9 cellular contexts compared by ENCODE assay signal in the genomic region with DNA sequence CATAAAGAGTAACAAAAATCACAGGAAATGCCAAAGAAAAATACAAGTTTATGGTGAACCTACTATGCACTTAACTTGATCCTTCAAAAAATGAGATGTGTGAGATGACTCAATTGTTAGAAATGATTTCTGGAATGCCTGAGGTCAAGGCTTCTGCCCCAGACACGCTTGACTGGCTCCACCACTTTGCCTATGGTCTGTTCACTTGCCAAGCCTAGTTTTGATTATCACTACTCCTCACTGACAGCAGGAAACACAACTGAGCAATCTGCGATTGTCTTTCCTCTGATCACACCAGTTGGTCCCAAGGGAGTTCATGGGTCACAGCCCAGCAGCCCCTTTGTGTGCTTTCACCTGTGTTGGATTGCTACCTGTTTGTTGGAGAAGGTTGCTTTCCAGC. TPM values are rescaled to one million over a fixed set of nuclear protein-coding genes. Genes with fewer than 3 reads are reported as not detected.
DNase-seq lines count a peak whose midpoint lies in the region; ATAC-seq and TF ChIP-seq lines count a peak whose summit lies in the region.
"Had no signal": no experiment of that assay in that cellular context is flagged by ENCODE, and none has a peak within 500 bp of the region (broad histone marks: within the 10 kb centered on the region; RNA-seq: fewer than 3 reads in every experiment).

No MANE protein-coding gene starts in this region.

- no peak overlapping the region for H3K4me3 Mint-ChIP-seq in T-helper 2 cell treated with Interferon-gamma antibody and Interleukin-4, amounts not matched to agents 5 μg/mL and 100 μg/mL, for 36 hours
- H3K4me3 Mint-ChIP-seq: activated naive CD8-positive, alpha-beta T cell treated with anti-CD3 and anti-CD28 coated beads, Interleukin-2, amount 10 ng/mL, durations not matched to agents 7 days and 5 days had no signal

- H3K36me3 ChIP-seq in BE2C, result no peaks in the 10 kb centered on the region

- H3K9me3 ChIP-seq in BE2C, result no peaks in the 10 kb centered on the region

- no peaks in the 10 kb centered on the region for H3K27me3 ChIP-seq in BE2C

- H3K36me3 Mint-ChIP-seq in T-helper 2 cell treated with Interferon-gamma antibody and Interleukin-4, amounts not matched to agents 5 μg/mL and 100 μg/mL, for 36 hours (ENCODE audit: low read depth), result no peaks in the 10 kb centered on the region
- H3K36me3 Mint-ChIP-seq: activated naive CD8-positive, alpha-beta T cell treated with anti-CD3 and anti-CD28 coated beads, Interleukin-2, amount 10 ng/mL, durations not matched to agents 7 days and 5 days had no signal

- H3K4me1 ChIP-seq in BE2C, result no peaks in the 10 kb centered on the region

- no peak overlapping the region for H3K4me3 ChIP-seq in BE2C (ENCODE audit: low read depth, low read length)
- H3K4me3 ChIP-seq in choroid plexus epithelial cell (ENCODE audit: low read depth, low read length), result no peak overlapping the region

- ATAC-seq in HG03469 (IDR thresholded peaks at IDR 0.05; ENCODE audit: unreplicated experiment) (peak; percentile 99), left lobe of liver (no peak)

- peak; percentile 12 for DNase-seq in BE2C
- DNase-seq in GM20000 (ENCODE audit: low spot score), result peak; percentile 61
- DNase-seq in choroid plexus epithelial cell (ENCODE audit: low read depth), result peak; percentile 79
- no peak for DNase-seq in Ammon's horn (ENCODE audit: low spot score)
- no peak for DNase-seq in DMS79 (lab: John Stamatoyannopoulos, UW)
- no peak for DNase-seq in T-helper 2 cell treated with Interferon-gamma antibody and Interleukin-4, amounts not matched to agents 5 μg/mL and 100 μg/mL, for 36 hours (ENCODE audit: low spot score)
- no peak for DNase-seq in left lobe of liver (ENCODE audit: low spot score)
- DNase-seq: activated naive CD8-positive, alpha-beta T cell treated with anti-CD3 and anti-CD28 coated beads, Interleukin-2, amount 10 ng/mL, durations not matched to agents 7 days and 5 days had no signal

- TF ChIP-seq CTCF in BE2C (IDR thresholded peaks at IDR 0.05; ENCODE audit: low read depth, low read length), result no peak
- TF ChIP-seq CTCF in GM20000 (IDR thresholded peaks at IDR 0.05; ENCODE audit: extremely low read depth, missing control alignments), result no peak
- TF ChIP-seq CTCF in choroid plexus epithelial cell (conservative IDR thresholded peaks at IDR 0.05; ENCODE audit: low read depth, low read length), result no peak

- H3K27ac Mint-ChIP-seq in T-helper 2 cell treated with Interferon-gamma antibody and Interleukin-4, amounts not matched to agents 5 μg/mL and 100 μg/mL, for 36 hours, result no peak overlapping the region
- H3K27ac Mint-ChIP-seq: activated naive CD8-positive, alpha-beta T cell treated with anti-CD3 and anti-CD28 coated beads, Interleukin-2, amount 10 ng/mL, durations not matched to agents 7 days and 5 days had no signal

- H3K27me3 Mint-ChIP-seq in T-helper 2 cell treated with Interferon-gamma antibody and Interleukin-4, amounts not matched to agents 5 μg/mL and 100 μg/mL, for 36 hours (ENCODE audit: low read depth), result no peaks in the 10 kb centered on the region

- H3K9me3 Mint-ChIP-seq in T-helper 2 cell treated with Interferon-gamma antibody and Interleukin-4, amounts not matched to agents 5 μg/mL and 100 μg/mL, for 36 hours, result no peaks in the 10 kb centered on the region
- H3K9me3 Mint-ChIP-seq: activated naive CD8-positive, alpha-beta T cell treated with anti-CD3 and anti-CD28 coated beads, Interleukin-2, amount 10 ng/mL, durations not matched to agents 7 days and 5 days had no signal

- H3K4me1 Mint-ChIP-seq in T-helper 2 cell treated with Interferon-gamma antibody and Interleukin-4, amounts not matched to agents 5 μg/mL and 100 μg/mL, for 36 hours (ENCODE audit: low read depth), result no peaks in the 10 kb centered on the region
- H3K4me1 Mint-ChIP-seq: activated naive CD8-positive, alpha-beta T cell treated with anti-CD3 and anti-CD28 coated beads, Interleukin-2, amount 10 ng/mL, durations not matched to agents 7 days and 5 days had no signal

RNA-seq across cellular contexts. Expression of a gene that starts 20.6 kb away (rescaled TPM):
- 5.4 TPM for polyA plus RNA-seq in BE2C (2012; ENCODE audit: insufficient read depth, insufficient read length, low read depth)
- 5.8 TPM for total RNA-seq in left lobe of liver

RNA-seq across cellular contexts. Expression of a gene that starts 46.5 kb away (rescaled TPM):
- 156 TPM for polyA plus RNA-seq in BE2C (2012; ENCODE audit: insufficient read depth, insufficient read length, low read depth)
- 214 TPM for total RNA-seq in left lobe of liver

Comparison
In these comparisons a context has a peak if more than half of its experiments do, and no peak if none do; other contexts are left out.
1. DNase-seq: peak in BE2C (single experiment), GM20000 (single experiment) and choroid plexus epithelial cell (single experiment); none in Ammon's horn (single experiment), DMS79 (single experiment), T-helper 2 cell treated with Interferon-gamma antibody and Interleukin-4, amounts not matched to agents 5 μg/mL and 100 μg/mL, for 36 hours (single experiment) and left lobe of liver (single experiment).